In genomic region chr7:107463139-107464078, GRCh38 we compare ENCODE assay signal across 1 cellular context.
TF ChIP-seq lines count a peak whose summit lies in the region.

No MANE protein-coding gene starts in this region.

TF ChIP-seq in K562, 482 proteins besides CTCF, POLR2A, EP300 and RAD21 (continued from another document and continues in another):
- TF ChIP-seq STAT6 (CRISPR knock-in tag; IDR thresholded peaks at IDR 0.05) = no peak
- TF ChIP-seq, protein P1, sequence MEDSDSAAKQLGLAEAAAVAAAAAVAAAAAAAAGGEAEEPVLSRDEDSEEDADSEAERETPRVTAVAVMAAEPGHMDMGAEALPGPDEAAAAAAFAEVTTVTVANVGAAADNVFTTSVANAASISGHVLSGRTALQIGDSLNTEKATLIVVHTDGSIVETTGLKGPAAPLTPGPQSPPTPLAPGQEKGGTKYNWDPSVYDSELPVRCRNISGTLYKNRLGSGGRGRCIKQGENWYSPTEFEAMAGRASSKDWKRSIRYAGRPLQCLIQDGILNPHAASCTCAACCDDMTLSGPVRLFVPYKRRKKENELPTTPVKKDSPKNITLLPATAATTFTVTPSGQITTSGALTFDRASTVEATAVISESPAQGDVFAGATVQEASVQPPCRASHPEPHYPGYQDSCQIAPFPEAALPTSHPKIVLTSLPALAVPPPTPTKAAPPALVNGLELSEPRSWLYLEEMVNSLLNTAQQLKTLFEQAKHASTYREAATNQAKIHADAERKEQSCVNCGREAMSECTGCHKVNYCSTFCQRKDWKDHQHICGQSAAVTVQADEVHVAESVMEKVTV (CRISPR knock-in tag; IDR thresholded peaks at IDR 0.05) = peak; percentile 91
- TF ChIP-seq ZNF707 (CRISPR knock-in tag; conservative IDR thresholded peaks at IDR 0.05) = no peak
- no peak for TF ChIP-seq ZNF165 (CRISPR knock-in tag; IDR thresholded peaks at IDR 0.05; ENCODE audit: borderline replicate concordance)
- no peak for TF ChIP-seq ZNF197 (CRISPR knock-in tag; IDR thresholded peaks at IDR 0.05; ENCODE audit: low read depth)
- TF ChIP-seq ZNF609 (CRISPR knock-in tag; IDR thresholded peaks at IDR 0.05; ENCODE audit: borderline replicate concordance) = no peak
- TF ChIP-seq ZNF121 (CRISPR knock-in tag; conservative IDR thresholded peaks at IDR 0.05) = no peak
- TF ChIP-seq YBX1 (IDR thresholded peaks at IDR 0.05) = no peak
- no peak for TF ChIP-seq KLF1 (tag; IDR thresholded peaks at IDR 0.05)
- TF ChIP-seq HIVEP1 (CRISPR knock-in tag; IDR thresholded peaks at IDR 0.05) = no peak
- TF ChIP-seq PYGO2 (tag; IDR thresholded peaks at IDR 0.05) = no peak
- no peak for TF ChIP-seq FOXP4 (CRISPR knock-in tag; IDR thresholded peaks at IDR 0.05; ENCODE audit: borderline replicate concordance)
- TF ChIP-seq, protein P2, sequence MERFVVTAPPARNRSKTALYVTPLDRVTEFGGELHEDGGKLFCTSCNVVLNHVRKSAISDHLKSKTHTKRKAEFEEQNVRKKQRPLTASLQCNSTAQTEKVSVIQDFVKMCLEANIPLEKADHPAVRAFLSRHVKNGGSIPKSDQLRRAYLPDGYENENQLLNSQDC (CRISPR knock-in tag; IDR thresholded peaks at IDR 0.05) = no peak
- TF ChIP-seq DPF2 (IDR thresholded peaks at IDR 0.05) = no peak
- TF ChIP-seq POLR2AphosphoS2 (IDR thresholded peaks at IDR 0.05; ENCODE audit: low read length) = no peak
- TF ChIP-seq ETV5 (CRISPR knock-in tag; IDR thresholded peaks at IDR 0.05; ENCODE audit: low read depth) = no peak
- TF ChIP-seq ZNF551 (CRISPR knock-in tag; IDR thresholded peaks at IDR 0.05) = no peak
- peak; percentile 37; the same call in 1 of the 2 replicates for TF ChIP-seq TOE1 (IDR thresholded peaks at IDR 0.05; ENCODE audit: borderline replicate concordance)
- TF ChIP-seq TOE1 (CRISPR knock-in tag; IDR thresholded peaks at IDR 0.05; ENCODE audit: borderline replicate concordance, low read depth) = no peak
- TF ChIP-seq TCF7 (IDR thresholded peaks at IDR 0.05; ENCODE audit: borderline replicate concordance) = no peak
- no peak for TF ChIP-seq BHLHE40 (IDR thresholded peaks at IDR 0.05; ENCODE audit: low read length)
- no peak for TF ChIP-seq CHD2 (IDR thresholded peaks at IDR 0.05; ENCODE audit: low read depth, low read length)
- no peak for TF ChIP-seq U2AF1 (optimal IDR thresholded peaks at IDR 0.05; ENCODE audit: low read depth, low read length)
- TF ChIP-seq CC2D1A (IDR thresholded peaks at IDR 0.05) = peak; percentile 77
- TF ChIP-seq SNRNP70 (optimal IDR thresholded peaks at IDR 0.05; ENCODE audit: low read depth, low read length) = no peak
- peak; percentile 75 for TF ChIP-seq CTBP1 (IDR thresholded peaks at IDR 0.05; ENCODE audit: borderline replicate concordance)
- no peak for TF ChIP-seq OTX1 (CRISPR knock-in tag; IDR thresholded peaks at IDR 0.05)
- no peak for TF ChIP-seq TEAD1 (CRISPR knock-in tag; IDR thresholded peaks at IDR 0.05)
- no peak for TF ChIP-seq ATF2 (CRISPR knock-in tag; IDR thresholded peaks at IDR 0.05)
- TF ChIP-seq, protein P3, sequence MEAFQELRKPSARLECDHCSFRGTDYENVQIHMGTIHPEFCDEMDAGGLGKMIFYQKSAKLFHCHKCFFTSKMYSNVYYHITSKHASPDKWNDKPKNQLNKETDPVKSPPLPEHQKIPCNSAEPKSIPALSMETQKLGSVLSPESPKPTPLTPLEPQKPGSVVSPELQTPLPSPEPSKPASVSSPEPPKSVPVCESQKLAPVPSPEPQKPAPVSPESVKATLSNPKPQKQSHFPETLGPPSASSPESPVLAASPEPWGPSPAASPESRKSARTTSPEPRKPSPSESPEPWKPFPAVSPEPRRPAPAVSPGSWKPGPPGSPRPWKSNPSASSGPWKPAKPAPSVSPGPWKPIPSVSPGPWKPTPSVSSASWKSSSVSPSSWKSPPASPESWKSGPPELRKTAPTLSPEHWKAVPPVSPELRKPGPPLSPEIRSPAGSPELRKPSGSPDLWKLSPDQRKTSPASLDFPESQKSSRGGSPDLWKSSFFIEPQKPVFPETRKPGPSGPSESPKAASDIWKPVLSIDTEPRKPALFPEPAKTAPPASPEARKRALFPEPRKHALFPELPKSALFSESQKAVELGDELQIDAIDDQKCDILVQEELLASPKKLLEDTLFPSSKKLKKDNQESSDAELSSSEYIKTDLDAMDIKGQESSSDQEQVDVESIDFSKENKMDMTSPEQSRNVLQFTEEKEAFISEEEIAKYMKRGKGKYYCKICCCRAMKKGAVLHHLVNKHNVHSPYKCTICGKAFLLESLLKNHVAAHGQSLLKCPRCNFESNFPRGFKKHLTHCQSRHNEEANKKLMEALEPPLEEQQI (IDR thresholded peaks at IDR 0.05) = no peak
- TF ChIP-seq RREB1 (CRISPR knock-in tag; IDR thresholded peaks at IDR 0.05) = no peak
- peak; percentile 66; the same call in 1 of the 2 replicates for TF ChIP-seq ARID2 (IDR thresholded peaks at IDR 0.05)
- 0 out of 2 replicates have a peak, but pooled peaks have one; percentile 43 for TF ChIP-seq ZBTB17 (CRISPR knock-in tag; IDR thresholded peaks at IDR 0.05)
- TF ChIP-seq SMARCE1 (IDR thresholded peaks at IDR 0.05) = no peak
- TF ChIP-seq CBX1 (IDR thresholded peaks at IDR 0.05; ENCODE audit: low read depth) = no peak
- TF ChIP-seq SRSF9 (IDR thresholded peaks at IDR 0.05; ENCODE audit: borderline replicate concordance, low read depth, low read length) = no peak
- TF ChIP-seq RCOR1 (IDR thresholded peaks at IDR 0.05; ENCODE audit: borderline replicate concordance in 1 of 2, low read depth in 2 of 2, low read length in 2 of 2) = peak; percentile 80 to 95
